1 cellular context compared by ENCODE assay signal in genomic region chr3:64505419-64505818, GRCh38.
TF ChIP-seq lines count a peak whose summit lies in the region.

No MANE protein-coding gene starts in this region.

TF ChIP-seq in GM23338, 12 proteins besides CTCF, POLR2A, EP300 and RAD21 (continued from another document):
- TF ChIP-seq ZNF462 (CRISPR knock-in tag; IDR thresholded peaks at IDR 0.05) (no peak), ETS1 (IDR thresholded peaks at IDR 0.05) (no peak), STAT1 (IDR thresholded peaks at IDR 0.05; ENCODE audit: unreplicated experiment) (no peak), JUNB (IDR thresholded peaks at IDR 0.05; ENCODE audit: unreplicated experiment) (no peak), EZH2 (IDR thresholded peaks at IDR 0.05; ENCODE audit: low read depth, unreplicated experiment) (no peak), ZNF114 (CRISPR knock-in tag; IDR thresholded peaks at IDR 0.05) (no peak)
